Comparison of ENCODE assay signal across 1 cellular context in the genomic region with DNA sequence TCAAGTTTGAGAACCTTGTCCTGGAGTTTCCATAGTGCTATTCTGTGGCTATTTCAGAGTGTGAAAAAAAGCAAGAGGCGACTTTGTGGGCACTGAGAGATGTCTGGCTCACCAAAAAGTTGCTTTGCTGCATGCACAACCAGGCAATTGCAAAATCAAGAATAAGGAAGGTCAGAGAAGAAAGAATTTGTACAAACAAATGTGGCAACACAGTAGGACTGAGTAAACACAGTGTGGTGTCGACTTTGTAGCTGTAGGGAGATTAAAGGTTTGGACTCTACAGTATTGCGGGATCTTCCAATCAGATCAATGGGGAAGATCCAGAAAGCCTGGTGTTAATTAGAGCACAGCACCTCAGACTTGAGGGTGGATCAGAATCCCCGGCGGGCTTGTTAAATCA.
TF ChIP-seq lines count a peak whose summit lies in the region.

No MANE protein-coding gene starts in this region.

TF ChIP-seq in HepG2, 621 proteins besides CTCF, POLR2A, EP300 and RAD21 (continued from another document and continues in another):
- TF ChIP-seq, protein P1, sequence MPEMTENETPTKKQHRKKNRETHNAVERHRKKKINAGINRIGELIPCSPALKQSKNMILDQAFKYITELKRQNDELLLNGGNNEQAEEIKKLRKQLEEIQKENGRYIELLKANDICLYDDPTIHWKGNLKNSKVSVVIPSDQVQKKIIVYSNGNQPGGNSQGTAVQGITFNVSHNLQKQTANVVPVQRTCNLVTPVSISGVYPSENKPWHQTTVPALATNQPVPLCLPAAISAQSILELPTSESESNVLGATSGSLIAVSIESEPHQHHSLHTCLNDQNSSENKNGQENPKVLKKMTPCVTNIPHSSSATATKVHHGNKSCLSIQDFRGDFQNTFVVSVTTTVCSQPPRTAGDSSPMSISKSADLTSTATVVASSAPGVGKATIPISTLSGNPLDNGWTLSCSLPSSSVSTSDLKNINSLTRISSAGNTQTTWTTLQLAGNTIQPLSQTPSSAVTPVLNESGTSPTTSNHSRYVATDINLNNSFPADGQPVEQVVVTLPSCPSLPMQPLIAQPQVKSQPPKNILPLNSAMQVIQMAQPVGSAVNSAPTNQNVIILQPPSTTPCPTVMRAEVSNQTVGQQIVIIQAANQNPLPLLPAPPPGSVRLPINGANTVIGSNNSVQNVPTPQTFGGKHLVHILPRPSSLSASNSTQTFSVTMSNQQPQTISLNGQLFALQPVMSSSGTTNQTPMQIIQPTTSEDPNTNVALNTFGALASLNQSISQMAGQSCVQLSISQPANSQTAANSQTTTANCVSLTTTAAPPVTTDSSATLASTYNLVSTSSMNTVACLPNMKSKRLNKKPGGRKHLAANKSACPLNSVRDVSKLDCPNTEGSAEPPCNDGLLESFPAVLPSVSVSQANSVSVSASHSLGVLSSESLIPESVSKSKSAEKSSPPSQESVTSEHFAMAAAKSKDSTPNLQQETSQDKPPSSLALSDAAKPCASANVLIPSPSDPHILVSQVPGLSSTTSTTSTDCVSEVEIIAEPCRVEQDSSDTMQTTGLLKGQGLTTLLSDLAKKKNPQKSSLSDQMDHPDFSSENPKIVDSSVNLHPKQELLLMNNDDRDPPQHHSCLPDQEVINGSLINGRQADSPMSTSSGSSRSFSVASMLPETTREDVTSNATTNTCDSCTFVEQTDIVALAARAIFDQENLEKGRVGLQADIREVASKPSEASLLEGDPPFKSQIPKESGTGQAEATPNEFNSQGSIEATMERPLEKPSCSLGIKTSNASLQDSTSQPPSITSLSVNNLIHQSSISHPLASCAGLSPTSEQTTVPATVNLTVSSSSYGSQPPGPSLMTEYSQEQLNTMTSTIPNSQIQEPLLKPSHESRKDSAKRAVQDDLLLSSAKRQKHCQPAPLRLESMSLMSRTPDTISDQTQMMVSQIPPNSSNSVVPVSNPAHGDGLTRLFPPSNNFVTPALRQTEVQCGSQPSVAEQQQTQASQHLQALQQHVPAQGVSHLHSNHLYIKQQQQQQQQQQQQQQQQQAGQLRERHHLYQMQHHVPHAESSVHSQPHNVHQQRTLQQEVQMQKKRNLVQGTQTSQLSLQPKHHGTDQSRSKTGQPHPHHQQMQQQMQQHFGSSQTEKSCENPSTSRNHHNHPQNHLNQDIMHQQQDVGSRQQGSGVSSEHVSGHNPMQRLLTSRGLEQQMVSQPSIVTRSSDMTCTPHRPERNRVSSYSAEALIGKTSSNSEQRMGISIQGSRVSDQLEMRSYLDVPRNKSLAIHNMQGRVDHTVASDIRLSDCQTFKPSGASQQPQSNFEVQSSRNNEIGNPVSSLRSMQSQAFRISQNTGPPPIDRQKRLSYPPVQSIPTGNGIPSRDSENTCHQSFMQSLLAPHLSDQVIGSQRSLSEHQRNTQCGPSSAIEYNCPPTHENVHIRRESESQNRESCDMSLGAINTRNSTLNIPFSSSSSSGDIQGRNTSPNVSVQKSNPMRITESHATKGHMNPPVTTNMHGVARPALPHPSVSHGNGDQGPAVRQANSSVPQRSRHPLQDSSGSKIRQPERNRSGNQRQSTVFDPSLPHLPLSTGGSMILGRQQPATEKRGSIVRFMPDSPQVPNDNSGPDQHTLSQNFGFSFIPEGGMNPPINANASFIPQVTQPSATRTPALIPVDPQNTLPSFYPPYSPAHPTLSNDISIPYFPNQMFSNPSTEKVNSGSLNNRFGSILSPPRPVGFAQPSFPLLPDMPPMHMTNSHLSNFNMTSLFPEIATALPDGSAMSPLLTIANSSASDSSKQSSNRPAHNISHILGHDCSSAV (CRISPR knock-in tag; IDR thresholded peaks at IDR 0.05; ENCODE audit: borderline replicate concordance), result no peak
- no peak for TF ChIP-seq RCOR2 (CRISPR knock-in tag; IDR thresholded peaks at IDR 0.05)
- TF ChIP-seq MEF2D (CRISPR knock-in tag; IDR thresholded peaks at IDR 0.05), result no peak
- TF ChIP-seq TARDBP (CRISPR knock-in tag; IDR thresholded peaks at IDR 0.05), result no peak
- no peak for TF ChIP-seq KDM5B (CRISPR knock-in tag; IDR thresholded peaks at IDR 0.05; ENCODE audit: borderline replicate concordance)
- no peak for TF ChIP-seq SRSF4 (IDR thresholded peaks at IDR 0.05; ENCODE audit: low read depth, low read length, poor library complexity, severe bottlenecking)
- TF ChIP-seq RARA (CRISPR knock-in tag; IDR thresholded peaks at IDR 0.05), result 0 out of 2 replicates have a peak, but pooled peaks have one; percentile 25
- no peak for TF ChIP-seq ESRRA (CRISPR knock-in tag; IDR thresholded peaks at IDR 0.05; ENCODE audit: low read depth)
- no peak for TF ChIP-seq ZBTB3 (CRISPR knock-in tag; IDR thresholded peaks at IDR 0.05; ENCODE audit: borderline replicate concordance, low read depth)
- TF ChIP-seq SRF (IDR thresholded peaks at IDR 0.05; ENCODE audit: low read depth, low read length), result no peak
- no peak for TF ChIP-seq SNAI1 (CRISPR knock-in tag; IDR thresholded peaks at IDR 0.05; ENCODE audit: borderline replicate concordance)
- no peak for TF ChIP-seq ZNF850 (CRISPR knock-in tag; conservative IDR thresholded peaks at IDR 0.05)
- TF ChIP-seq, protein P2, sequence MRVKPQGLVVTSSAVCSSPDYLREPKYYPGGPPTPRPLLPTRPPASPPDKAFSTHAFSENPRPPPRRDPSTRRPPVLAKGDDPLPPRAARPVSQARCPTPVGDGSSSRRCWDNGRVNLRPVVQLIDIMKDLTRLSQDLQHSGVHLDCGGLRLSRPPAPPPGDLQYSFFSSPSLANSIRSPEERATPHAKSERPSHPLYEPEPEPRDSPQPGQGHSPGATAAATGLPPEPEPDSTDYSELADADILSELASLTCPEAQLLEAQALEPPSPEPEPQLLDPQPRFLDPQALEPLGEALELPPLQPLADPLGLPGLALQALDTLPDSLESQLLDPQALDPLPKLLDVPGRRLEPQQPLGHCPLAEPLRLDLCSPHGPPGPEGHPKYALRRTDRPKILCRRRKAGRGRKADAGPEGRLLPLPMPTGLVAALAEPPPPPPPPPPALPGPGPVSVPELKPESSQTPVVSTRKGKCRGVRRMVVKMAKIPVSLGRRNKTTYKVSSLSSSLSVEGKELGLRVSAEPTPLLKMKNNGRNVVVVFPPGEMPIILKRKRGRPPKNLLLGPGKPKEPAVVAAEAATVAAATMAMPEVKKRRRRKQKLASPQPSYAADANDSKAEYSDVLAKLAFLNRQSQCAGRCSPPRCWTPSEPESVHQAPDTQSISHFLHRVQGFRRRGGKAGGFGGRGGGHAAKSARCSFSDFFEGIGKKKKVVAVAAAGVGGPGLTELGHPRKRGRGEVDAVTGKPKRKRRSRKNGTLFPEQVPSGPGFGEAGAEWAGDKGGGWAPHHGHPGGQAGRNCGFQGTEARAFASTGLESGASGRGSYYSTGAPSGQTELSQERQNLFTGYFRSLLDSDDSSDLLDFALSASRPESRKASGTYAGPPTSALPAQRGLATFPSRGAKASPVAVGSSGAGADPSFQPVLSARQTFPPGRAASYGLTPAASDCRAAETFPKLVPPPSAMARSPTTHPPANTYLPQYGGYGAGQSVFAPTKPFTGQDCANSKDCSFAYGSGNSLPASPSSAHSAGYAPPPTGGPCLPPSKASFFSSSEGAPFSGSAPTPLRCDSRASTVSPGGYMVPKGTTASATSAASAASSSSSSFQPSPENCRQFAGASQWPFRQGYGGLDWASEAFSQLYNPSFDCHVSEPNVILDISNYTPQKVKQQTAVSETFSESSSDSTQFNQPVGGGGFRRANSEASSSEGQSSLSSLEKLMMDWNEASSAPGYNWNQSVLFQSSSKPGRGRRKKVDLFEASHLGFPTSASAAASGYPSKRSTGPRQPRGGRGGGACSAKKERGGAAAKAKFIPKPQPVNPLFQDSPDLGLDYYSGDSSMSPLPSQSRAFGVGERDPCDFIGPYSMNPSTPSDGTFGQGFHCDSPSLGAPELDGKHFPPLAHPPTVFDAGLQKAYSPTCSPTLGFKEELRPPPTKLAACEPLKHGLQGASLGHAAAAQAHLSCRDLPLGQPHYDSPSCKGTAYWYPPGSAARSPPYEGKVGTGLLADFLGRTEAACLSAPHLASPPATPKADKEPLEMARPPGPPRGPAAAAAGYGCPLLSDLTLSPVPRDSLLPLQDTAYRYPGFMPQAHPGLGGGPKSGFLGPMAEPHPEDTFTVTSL (CRISPR knock-in tag; IDR thresholded peaks at IDR 0.05; ENCODE audit: borderline replicate concordance), result peak; percentile 78
- no peak for TF ChIP-seq AKAP8 (CRISPR knock-in tag; IDR thresholded peaks at IDR 0.05)
- TF ChIP-seq, protein P3, sequence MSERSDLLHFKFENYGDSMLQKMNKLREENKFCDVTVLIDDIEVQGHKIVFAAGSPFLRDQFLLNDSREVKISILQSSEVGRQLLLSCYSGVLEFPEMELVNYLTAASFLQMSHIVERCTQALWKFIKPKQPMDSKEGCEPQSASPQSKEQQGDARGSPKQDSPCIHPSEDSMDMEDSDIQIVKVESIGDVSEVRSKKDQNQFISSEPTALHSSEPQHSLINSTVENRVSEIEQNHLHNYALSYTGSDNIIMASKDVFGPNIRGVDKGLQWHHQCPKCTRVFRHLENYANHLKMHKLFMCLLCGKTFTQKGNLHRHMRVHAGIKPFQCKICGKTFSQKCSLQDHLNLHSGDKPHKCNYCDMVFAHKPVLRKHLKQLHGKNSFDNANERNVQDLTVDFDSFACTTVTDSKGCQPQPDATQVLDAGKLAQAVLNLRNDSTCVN (CRISPR knock-in tag; IDR thresholded peaks at IDR 0.05; ENCODE audit: borderline replicate concordance), result no peak
- no peak for TF ChIP-seq SIN3B (IDR thresholded peaks at IDR 0.05; ENCODE audit: low read length)
- no peak for TF ChIP-seq ZKSCAN5 (CRISPR knock-in tag; IDR thresholded peaks at IDR 0.05)
- TF ChIP-seq FOXA1 (IDR thresholded peaks at IDR 0.05), result no peak
- TF ChIP-seq FOXA1 (CRISPR knock-in tag; IDR thresholded peaks at IDR 0.05), result peak; percentile 70
- no peak for TF ChIP-seq SATB2 (CRISPR knock-in tag; IDR thresholded peaks at IDR 0.05)
- TF ChIP-seq, protein P4, sequence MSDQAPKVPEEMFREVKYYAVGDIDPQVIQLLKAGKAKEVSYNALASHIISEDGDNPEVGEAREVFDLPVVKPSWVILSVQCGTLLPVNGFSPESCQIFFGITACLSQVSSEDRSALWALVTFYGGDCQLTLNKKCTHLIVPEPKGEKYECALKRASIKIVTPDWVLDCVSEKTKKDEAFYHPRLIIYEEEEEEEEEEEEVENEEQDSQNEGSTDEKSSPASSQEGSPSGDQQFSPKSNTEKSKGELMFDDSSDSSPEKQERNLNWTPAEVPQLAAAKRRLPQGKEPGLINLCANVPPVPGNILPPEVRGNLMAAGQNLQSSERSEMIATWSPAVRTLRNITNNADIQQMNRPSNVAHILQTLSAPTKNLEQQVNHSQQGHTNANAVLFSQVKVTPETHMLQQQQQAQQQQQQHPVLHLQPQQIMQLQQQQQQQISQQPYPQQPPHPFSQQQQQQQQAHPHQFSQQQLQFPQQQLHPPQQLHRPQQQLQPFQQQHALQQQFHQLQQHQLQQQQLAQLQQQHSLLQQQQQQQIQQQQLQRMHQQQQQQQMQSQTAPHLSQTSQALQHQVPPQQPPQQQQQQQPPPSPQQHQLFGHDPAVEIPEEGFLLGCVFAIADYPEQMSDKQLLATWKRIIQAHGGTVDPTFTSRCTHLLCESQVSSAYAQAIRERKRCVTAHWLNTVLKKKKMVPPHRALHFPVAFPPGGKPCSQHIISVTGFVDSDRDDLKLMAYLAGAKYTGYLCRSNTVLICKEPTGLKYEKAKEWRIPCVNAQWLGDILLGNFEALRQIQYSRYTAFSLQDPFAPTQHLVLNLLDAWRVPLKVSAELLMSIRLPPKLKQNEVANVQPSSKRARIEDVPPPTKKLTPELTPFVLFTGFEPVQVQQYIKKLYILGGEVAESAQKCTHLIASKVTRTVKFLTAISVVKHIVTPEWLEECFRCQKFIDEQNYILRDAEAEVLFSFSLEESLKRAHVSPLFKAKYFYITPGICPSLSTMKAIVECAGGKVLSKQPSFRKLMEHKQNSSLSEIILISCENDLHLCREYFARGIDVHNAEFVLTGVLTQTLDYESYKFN (CRISPR knock-in tag; conservative IDR thresholded peaks at IDR 0.05), result peak; percentile 50; the same call in 1 of the 2 replicates
- TF ChIP-seq, protein P5, sequence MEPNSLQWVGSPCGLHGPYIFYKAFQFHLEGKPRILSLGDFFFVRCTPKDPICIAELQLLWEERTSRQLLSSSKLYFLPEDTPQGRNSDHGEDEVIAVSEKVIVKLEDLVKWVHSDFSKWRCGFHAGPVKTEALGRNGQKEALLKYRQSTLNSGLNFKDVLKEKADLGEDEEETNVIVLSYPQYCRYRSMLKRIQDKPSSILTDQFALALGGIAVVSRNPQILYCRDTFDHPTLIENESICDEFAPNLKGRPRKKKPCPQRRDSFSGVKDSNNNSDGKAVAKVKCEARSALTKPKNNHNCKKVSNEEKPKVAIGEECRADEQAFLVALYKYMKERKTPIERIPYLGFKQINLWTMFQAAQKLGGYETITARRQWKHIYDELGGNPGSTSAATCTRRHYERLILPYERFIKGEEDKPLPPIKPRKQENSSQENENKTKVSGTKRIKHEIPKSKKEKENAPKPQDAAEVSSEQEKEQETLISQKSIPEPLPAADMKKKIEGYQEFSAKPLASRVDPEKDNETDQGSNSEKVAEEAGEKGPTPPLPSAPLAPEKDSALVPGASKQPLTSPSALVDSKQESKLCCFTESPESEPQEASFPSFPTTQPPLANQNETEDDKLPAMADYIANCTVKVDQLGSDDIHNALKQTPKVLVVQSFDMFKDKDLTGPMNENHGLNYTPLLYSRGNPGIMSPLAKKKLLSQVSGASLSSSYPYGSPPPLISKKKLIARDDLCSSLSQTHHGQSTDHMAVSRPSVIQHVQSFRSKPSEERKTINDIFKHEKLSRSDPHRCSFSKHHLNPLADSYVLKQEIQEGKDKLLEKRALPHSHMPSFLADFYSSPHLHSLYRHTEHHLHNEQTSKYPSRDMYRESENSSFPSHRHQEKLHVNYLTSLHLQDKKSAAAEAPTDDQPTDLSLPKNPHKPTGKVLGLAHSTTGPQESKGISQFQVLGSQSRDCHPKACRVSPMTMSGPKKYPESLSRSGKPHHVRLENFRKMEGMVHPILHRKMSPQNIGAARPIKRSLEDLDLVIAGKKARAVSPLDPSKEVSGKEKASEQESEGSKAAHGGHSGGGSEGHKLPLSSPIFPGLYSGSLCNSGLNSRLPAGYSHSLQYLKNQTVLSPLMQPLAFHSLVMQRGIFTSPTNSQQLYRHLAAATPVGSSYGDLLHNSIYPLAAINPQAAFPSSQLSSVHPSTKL (CRISPR knock-in tag; IDR thresholded peaks at IDR 0.05), result peak; percentile 69
- no peak for TF ChIP-seq ZNF766 (CRISPR knock-in tag; IDR thresholded peaks at IDR 0.05; ENCODE audit: borderline replicate concordance)
- TF ChIP-seq HDAC6 (IDR thresholded peaks at IDR 0.05; ENCODE audit: low read depth, low read length), result no peak
- no peak for TF ChIP-seq PAWR (CRISPR knock-in tag; IDR thresholded peaks at IDR 0.05; ENCODE audit: borderline replicate concordance)
- TF ChIP-seq, protein P6, sequence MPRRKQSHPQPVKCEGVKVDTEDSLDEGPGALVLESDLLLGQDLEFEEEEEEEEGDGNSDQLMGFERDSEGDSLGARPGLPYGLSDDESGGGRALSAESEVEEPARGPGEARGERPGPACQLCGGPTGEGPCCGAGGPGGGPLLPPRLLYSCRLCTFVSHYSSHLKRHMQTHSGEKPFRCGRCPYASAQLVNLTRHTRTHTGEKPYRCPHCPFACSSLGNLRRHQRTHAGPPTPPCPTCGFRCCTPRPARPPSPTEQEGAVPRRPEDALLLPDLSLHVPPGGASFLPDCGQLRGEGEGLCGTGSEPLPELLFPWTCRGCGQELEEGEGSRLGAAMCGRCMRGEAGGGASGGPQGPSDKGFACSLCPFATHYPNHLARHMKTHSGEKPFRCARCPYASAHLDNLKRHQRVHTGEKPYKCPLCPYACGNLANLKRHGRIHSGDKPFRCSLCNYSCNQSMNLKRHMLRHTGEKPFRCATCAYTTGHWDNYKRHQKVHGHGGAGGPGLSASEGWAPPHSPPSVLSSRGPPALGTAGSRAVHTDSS (CRISPR knock-in tag; conservative IDR thresholded peaks at IDR 0.05), result no peak
- TF ChIP-seq ZSCAN9 (CRISPR knock-in tag; IDR thresholded peaks at IDR 0.05; ENCODE audit: borderline replicate concordance), result no peak
- peak; percentile 49; the same call in 1 of the 2 replicates for TF ChIP-seq ISL2 (CRISPR knock-in tag; IDR thresholded peaks at IDR 0.05)
- TF ChIP-seq ZNF839 (CRISPR knock-in tag; IDR thresholded peaks at IDR 0.05; ENCODE audit: borderline replicate concordance), result no peak
- no peak for TF ChIP-seq ZNF563 (CRISPR knock-in tag; IDR thresholded peaks at IDR 0.05)
- peak; percentile 66; the same call in 1 of the 2 replicates for TF ChIP-seq TRIM24 (CRISPR knock-in tag; IDR thresholded peaks at IDR 0.05)
- no peak for TF ChIP-seq ZNF510 (CRISPR knock-in tag; IDR thresholded peaks at IDR 0.05; ENCODE audit: low read depth)
- no peak for TF ChIP-seq MLLT10 (CRISPR knock-in tag; IDR thresholded peaks at IDR 0.05)
